ENCODE assay signal across 8 cellular contexts in genomic region chr12:120257041-120257821, GRCh38. TPM values are rescaled to one million over a fixed set of nuclear protein-coding genes. Genes with fewer than 3 reads are reported as not detected.
DNase-seq lines count a peak whose midpoint lies in the region; ATAC-seq and TF ChIP-seq lines count a peak whose summit lies in the region.

No MANE protein-coding gene starts in this region.

- no peak overlapping the region for H3K27ac Mint-ChIP-seq in activated T-helper 2 cell treated with anti-CD3 and anti-CD28 coated beads, Interferon-gamma antibody, Interleukin-2, Interleukin-4, amounts not matched to agents 10 μg/mL and 5 μg/mL and 100 μg/mL, durations not matched to agents 14 hours and 24 hours and 36 hours

- H3K27ac ChIP-seq in HEK293 (ENCODE audit: extremely low read depth, low read depth, low read length) (no peak overlapping the region), right atrium auricular region (peak overlapping the region; percentile 82 to 90), sigmoid colon (peak overlapping the region; percentile 82 to 96 (median 90))

- 51 to 68% methylated on average over 9 of the region's 9 CpGs for WGBS in sigmoid colon, 2 donors

- H3K4me3 ChIP-seq in HEK293 (ENCODE audit: low read depth, low read length) = no peak overlapping the region
- no peak overlapping the region for H3K4me3 ChIP-seq in right atrium auricular region
- H3K4me3 ChIP-seq in sigmoid colon = peak overlapping the region in 2 of 4 donors; percentile 2 to 8

- TF ChIP-seq CTCF in HEK293 (tag by site-specific recombination; IDR thresholded peaks at IDR 0.05) (0 out of 2 replicates have a peak, but pooled peaks have one; percentile 11), right atrium auricular region (IDR thresholded peaks at IDR 0.05) (no peak), sigmoid colon (IDR thresholded peaks at IDR 0.05) (no peak)

- no peaks in the 10 kb centered on the region for H3K27me3 ChIP-seq in right atrium auricular region
- no peaks in the 10 kb centered on the region for H3K27me3 ChIP-seq in sigmoid colon

- H3K36me3 ChIP-seq in HEK293 (ENCODE audit: control insufficient read depth in 2 of 2, insufficient read depth in 1 of 2, low read length in 2 of 2) (peaks cover 0 to 3% of the 10 kb centered on the region in 2 experiments; a peak in 2 of 3 replicates), right atrium auricular region (peaks cover 16% of the 10 kb centered on the region), sigmoid colon (peaks cover 0 to 15% (median 0%) of the 10 kb centered on the region in 4 donors)

- TF ChIP-seq POLR2A in sigmoid colon (IDR thresholded peaks at IDR 0.05) = no peak

- peaks cover 26% of the 10 kb centered on the region for H3K36me3 Mint-ChIP-seq in activated T-helper 2 cell treated with anti-CD3 and anti-CD28 coated beads, Interferon-gamma antibody, Interleukin-2, Interleukin-4, amounts not matched to agents 10 μg/mL and 5 μg/mL and 100 μg/mL, durations not matched to agents 14 hours and 24 hours and 36 hours (ENCODE audit: low read depth)

- H3K9me3 ChIP-seq in HEK293 (ENCODE audit: control insufficient read depth, insufficient read depth, low read depth, low read length) (no peaks in the 10 kb centered on the region), right atrium auricular region (no peaks in the 10 kb centered on the region), sigmoid colon (no peaks in the 10 kb centered on the region)

- intact Hi-C loops in sigmoid colon (cut with DNase I) = no loop called here
- intact Hi-C loops in activated T-helper 2 cell treated with anti-CD3 and anti-CD28 coated beads, Interferon-gamma antibody, Interleukin-2, Interleukin-4, amounts not matched to agents 10 μg/mL and 5 μg/mL and 100 μg/mL, durations not matched to agents 14 hours and 24 hours and 36 hours (cut with micrococcal nuclease) = no loop called here

- no peaks in the 10 kb centered on the region for H3K27me3 Mint-ChIP-seq in activated T-helper 2 cell treated with anti-CD3 and anti-CD28 coated beads, Interferon-gamma antibody, Interleukin-2, Interleukin-4, amounts not matched to agents 10 μg/mL and 5 μg/mL and 100 μg/mL, durations not matched to agents 14 hours and 24 hours and 36 hours (ENCODE audit: low read depth)

- H3K9me3 Mint-ChIP-seq in activated T-helper 2 cell treated with anti-CD3 and anti-CD28 coated beads, Interferon-gamma antibody, Interleukin-2, Interleukin-4, amounts not matched to agents 10 μg/mL and 5 μg/mL and 100 μg/mL, durations not matched to agents 14 hours and 24 hours and 36 hours = no peaks in the 10 kb centered on the region

- peaks cover 59% of the 10 kb centered on the region for H3K4me1 Mint-ChIP-seq in activated T-helper 2 cell treated with anti-CD3 and anti-CD28 coated beads, Interferon-gamma antibody, Interleukin-2, Interleukin-4, amounts not matched to agents 10 μg/mL and 5 μg/mL and 100 μg/mL, durations not matched to agents 14 hours and 24 hours and 36 hours (ENCODE audit: low read depth)

- peak in 30 of 56 donors; percentile 10 to 91 (median 34) for DNase-seq in amygdala (lab: John Stamatoyannopoulos, UW)
- DNase-seq in right atrium auricular region (ENCODE audit: low spot score) = no peak
- DNase-seq in sigmoid colon = peak; percentile 83
- DNase-seq in activated T-helper 2 cell treated with anti-CD3 and anti-CD28 coated beads, Interferon-gamma antibody, Interleukin-2, Interleukin-4, amounts not matched to agents 10 μg/mL and 5 μg/mL and 100 μg/mL, durations not matched to agents 14 hours and 24 hours and 36 hours (ENCODE audit: low spot score) = no peak
- no peak for DNase-seq in DMS153 treated with DMSO at 0.1 percent for 48 hours (lab: John Stamatoyannopoulos, UW; ENCODE audit: unreplicated experiment)

- CTCF ChIA-PET in HEK293 (lab: Yijun Ruan, JAX) = interaction anchor here (0.7 to 16.4 kb wide), 7 partner anchors 8 to 1330 kb away, joined by 3 to 581 read pairs (median 7); partner anchors contain the start of gene PXN

- POLR2A ChIA-PET in HEK293 (lab: Yijun Ruan, JAX) = interaction anchor here (0.8 to 2.3 kb wide), 8 partner anchors 8 to 140 kb away, joined by 3 to 16 read pairs (median 8); partner anchors contain the start of genes PXN, RNU4-2 and RPLP0

- H3K4me1 ChIP-seq in HEK293 (ENCODE audit: control insufficient read depth, insufficient read depth, low read length) (peaks cover 5% of the 10 kb centered on the region; the same call in 1 of the 2 replicates), right atrium auricular region (peaks cover 0 to 98% of the 10 kb centered on the region in 2 donors), sigmoid colon (peaks cover 0 to 97% (median 84%) of the 10 kb centered on the region in 4 donors)

- ATAC-seq in HG03045 (IDR thresholded peaks at IDR 0.05; ENCODE audit: unreplicated experiment) (no peak), HG02938 (IDR thresholded peaks at IDR 0.05; ENCODE audit: unreplicated experiment) (no peak)

- peak in 2 of 4 donors; percentile 13 to 35 for TF ChIP-seq EP300 in sigmoid colon (IDR thresholded peaks at IDR 0.05)

- no peak overlapping the region for H3K4me3 Mint-ChIP-seq in activated T-helper 2 cell treated with anti-CD3 and anti-CD28 coated beads, Interferon-gamma antibody, Interleukin-2, Interleukin-4, amounts not matched to agents 10 μg/mL and 5 μg/mL and 100 μg/mL, durations not matched to agents 14 hours and 24 hours and 36 hours (ENCODE audit: low read depth)

TF ChIP-seq in HEK293, 187 proteins besides CTCF, POLR2A, EP300 and RAD21 (continues in another document):
- no peak for TF ChIP-seq ZNF2 (tag by site-specific recombination; IDR thresholded peaks at IDR 0.05)
- 0 out of 2 replicates have a peak, but pooled peaks have one; percentile 20 for TF ChIP-seq ZNF366 (tag by site-specific recombination; conservative IDR thresholded peaks at IDR 0.05)
- TF ChIP-seq GLIS2 (tag by site-specific recombination; IDR thresholded peaks at IDR 0.05) = 0 out of 2 replicates have a peak, but pooled peaks have one; percentile 41
- TF ChIP-seq ZNF335 (tag by site-specific recombination; conservative IDR thresholded peaks at IDR 0.05) = peak; percentile 52
- TF ChIP-seq PATZ1 (tag by site-specific recombination; IDR thresholded peaks at IDR 0.05) = peak; percentile 29; the same call in 1 of the 2 replicates
- peak; percentile 74 for TF ChIP-seq ZBTB17 (tag by site-specific recombination; IDR thresholded peaks at IDR 0.05)
- no peak for TF ChIP-seq SCRT1 (tag by site-specific recombination; IDR thresholded peaks at IDR 0.05; ENCODE audit: borderline replicate concordance)
- no peak for TF ChIP-seq ZNF560 (tag by site-specific recombination; IDR thresholded peaks at IDR 0.05; ENCODE audit: borderline replicate concordance)
- no peak for TF ChIP-seq WT1 (tag by site-specific recombination; IDR thresholded peaks at IDR 0.05)
- TF ChIP-seq ZIC2 (tag by site-specific recombination; IDR thresholded peaks at IDR 0.05) = peak; percentile 80
- TF ChIP-seq ZNF549 (tag by site-specific recombination; IDR thresholded peaks at IDR 0.05) = no peak

RNA-seq across cellular contexts. Expression of gene PXN, which starts 8.3 kb away (rescaled TPM):
- total RNA-seq in right atrium auricular region (10 to 100 TPM; 34.7 to 76.7 TPM), sigmoid colon (100 to 1,000 TPM in 1 of 4 donors, 10 to 100 TPM in 3; 41.0 to 127 (median 42.7) TPM)
- 100 to 1,000 TPM in 2 of 3 donors, 10 to 100 TPM in 1; 79.3 to 111 (median 101) TPM for polyA plus RNA-seq in sigmoid colon
- 44.4 and 45.4 TPM in 2 replicates for total RNA-seq in activated T-helper 2 cell treated with anti-CD3 and anti-CD28 coated beads, Interferon-gamma antibody, Interleukin-2, Interleukin-4, amounts not matched to agents 10 μg/mL and 5 μg/mL and 100 μg/mL, durations not matched to agents 14 hours and 24 hours and 36 hours

RNA-seq across cellular contexts. Expression of gene RNU4-2, which starts 34.5 kb away (rescaled TPM):
- not detected for total RNA-seq in right atrium auricular region
- total RNA-seq in sigmoid colon = under 1 TPM; under 0.01 TPM
- not detected for polyA plus RNA-seq in sigmoid colon
- total RNA-seq in activated T-helper 2 cell treated with anti-CD3 and anti-CD28 coated beads, Interferon-gamma antibody, Interleukin-2, Interleukin-4, amounts not matched to agents 10 μg/mL and 5 μg/mL and 100 μg/mL, durations not matched to agents 14 hours and 24 hours and 36 hours = 5,714 and 6,075 TPM in 2 replicates

RNA-seq across cellular contexts. Expression of gene RNU4-1, which starts 35.8 kb away (rescaled TPM):
- total RNA-seq in right atrium auricular region (not detected), sigmoid colon (under 1 TPM in 3 of 4 donors, not detected in 1; under 0.01 TPM)
- not detected for polyA plus RNA-seq in sigmoid colon
- 2,603 and 2,662 TPM in 2 replicates for total RNA-seq in activated T-helper 2 cell treated with anti-CD3 and anti-CD28 coated beads, Interferon-gamma antibody, Interleukin-2, Interleukin-4, amounts not matched to agents 10 μg/mL and 5 μg/mL and 100 μg/mL, durations not matched to agents 14 hours and 24 hours and 36 hours

RNA-seq across cellular contexts. Expression of gene SIRT4, which starts 44.9 kb away (rescaled TPM):
- total RNA-seq in right atrium auricular region (1 to 10 TPM; 3.1 to 5.6 TPM), sigmoid colon (1 to 10 TPM; 2.8 to 3.6 (median 3.2) TPM)
- polyA plus RNA-seq in sigmoid colon = 1 to 10 TPM in 1 of 3 donors, under 1 TPM in 2; 0.69 to 1.2 (median 0.92) TPM
- 2.0 and 2.2 TPM in 2 replicates for total RNA-seq in activated T-helper 2 cell treated with anti-CD3 and anti-CD28 coated beads, Interferon-gamma antibody, Interleukin-2, Interleukin-4, amounts not matched to agents 10 μg/mL and 5 μg/mL and 100 μg/mL, durations not matched to agents 14 hours and 24 hours and 36 hours

RNA-seq across cellular contexts. Expression of gene RPLP0, which starts 56.3 kb away (rescaled TPM):
- 1,000 to 10,000 TPM in 1 of 2 donors, 100 to 1,000 TPM in 1; 846 to 1,862 TPM for total RNA-seq in right atrium auricular region
- 1,000 to 10,000 TPM; 2,593 to 3,468 (median 2,960) TPM for total RNA-seq in sigmoid colon
- 1,000 to 10,000 TPM; 3,521 to 5,499 (median 3,713) TPM for polyA plus RNA-seq in sigmoid colon
- 2,950 and 3,019 TPM in 2 replicates for total RNA-seq in activated T-helper 2 cell treated with anti-CD3 and anti-CD28 coated beads, Interferon-gamma antibody, Interleukin-2, Interleukin-4, amounts not matched to agents 10 μg/mL and 5 μg/mL and 100 μg/mL, durations not matched to agents 14 hours and 24 hours and 36 hours

Comparison
In these comparisons a context has a peak if more than half of its experiments do, and no peak if none do; other contexts are left out.
1. DNase-seq: peak in amygdala (30 of 56) and sigmoid colon (single experiment); none in right atrium auricular region (single experiment), activated T-helper 2 cell treated with anti-CD3 and anti-CD28 coated beads, Interferon-gamma antibody, Interleukin-2, Interleukin-4, amounts not matched to agents 10 μg/mL and 5 μg/mL and 100 μg/mL, durations not matched to agents 14 hours and 24 hours and 36 hours (single experiment) and DMS153 treated with DMSO at 0.1 percent for 48 hours (single experiment).
2. RNA of gene RNU4-2, which starts 34.5 kb away (total RNA-seq): 5,714 to 6,075 TPM in activated T-helper 2 cell treated with anti-CD3 and anti-CD28 coated beads, Interferon-gamma antibody, Interleukin-2, Interleukin-4, amounts not matched to agents 10 μg/mL and 5 μg/mL and 100 μg/mL, durations not matched to agents 14 hours and 24 hours and 36 hours; not detected in right atrium auricular region and under 0.01 TPM in sigmoid colon; every median in the first group is over 1,000 times any median in the second.
3. RNA of gene RNU4-1, which starts 35.8 kb away (total RNA-seq): 2,603 to 2,662 TPM in activated T-helper 2 cell treated with anti-CD3 and anti-CD28 coated beads, Interferon-gamma antibody, Interleukin-2, Interleukin-4, amounts not matched to agents 10 μg/mL and 5 μg/mL and 100 μg/mL, durations not matched to agents 14 hours and 24 hours and 36 hours; not detected in right atrium auricular region and under 0.01 TPM in sigmoid colon; every median in the first group is over 1,000 times any median in the second.